ENCODE assay signal across 2 cellular contexts in genomic region chr9:131099845-131100244, GRCh38. TPM values are rescaled to one million over a fixed set of nuclear protein-coding genes. Genes with fewer than 3 reads are reported as not detected.
"Had no signal": no experiment of that assay in that cellular context is flagged by ENCODE, and none has a peak within 500 bp of the region (broad histone marks: within the 10 kb centered on the region; RNA-seq: fewer than 3 reads in every experiment).

No MANE protein-coding gene starts in this region.

RNA-seq across cellular contexts. Expression of gene AIF1L, which starts 3.5 kb away (rescaled TPM):
- total RNA-seq: natural killer cell, osteoblast had no signal
